17 cellular contexts compared by ENCODE assay signal in genomic region chr3:27796365-27796875, GRCh38.
A peak's percentile ranks its signal among the peaks of the same experiment; 100 is the strongest.
DNase-seq lines count a peak whose midpoint lies in the region; ATAC-seq, FAIRE-seq and TF ChIP-seq lines count a peak whose summit lies in the region.
"Had no signal": no experiment of that assay in that cellular context is flagged by ENCODE, and none has a peak within 500 bp of the region (broad histone marks: within the 10 kb centered on the region; RNA-seq: fewer than 3 reads in every experiment).

No MANE protein-coding gene starts in this region.

- no peak overlapping the region for H3K23ac ChIP-seq in IMR-90 (ENCODE audit: low read depth, low read length)

- no peak overlapping the region for H2AK5ac ChIP-seq in IMR-90 (ENCODE audit: low read depth, low read length)

- H3K18ac ChIP-seq in IMR-90 (ENCODE audit: low read depth, low read length), result no peak overlapping the region

- H2AK9ac ChIP-seq in IMR-90 (replicated peaks; ENCODE audit: low read depth, low read length, poor library complexity), result no peak overlapping the region

- no peaks in the 10 kb centered on the region for H3K9me1 ChIP-seq in IMR-90 (ENCODE audit: insufficient read depth, low read length)

- H3K4me3 ChIP-seq in HepG2 (replicated peaks in 1 of 3; ENCODE audit: insufficient read depth in 1 of 3, low read depth in 2 of 3, low read length in 3 of 3) (no peak overlapping the region), right lobe of liver (no peak overlapping the region), IMR-90 (ENCODE audit: insufficient read depth, low read depth, low read length) (no peak overlapping the region), GM12878 (no peak overlapping the region), esophagus muscularis mucosa (no peak overlapping the region), upper lobe of left lung (no peak overlapping the region)
- H3K4me3 ChIP-seq: A549, HAP-1 had no signal

- BruUV-seq in HepG2 (replicated peaks; lab: Mats Ljungman, UMichigan) (no TSS peak), IMR-90 (replicated peaks; lab: Mats Ljungman, UMichigan) (no TSS peak), GM12878 (replicated peaks; lab: Mats Ljungman, UMichigan) (no TSS peak)

- H2BK20ac ChIP-seq in IMR-90 (ENCODE audit: low read depth, low read length), result no peak overlapping the region

- H3K56ac ChIP-seq in IMR-90 (ENCODE audit: extremely low read depth, insufficient read depth, low read length), result no peak overlapping the region

- no peak overlapping the region for H4K8ac ChIP-seq in IMR-90 (ENCODE audit: low read depth in 2 of 2, low read length in 2 of 2)

- no peak overlapping the region for H3K14ac ChIP-seq in IMR-90 (replicated peaks; ENCODE audit: low read depth, low read length)

- no peak overlapping the region for H2BK15ac ChIP-seq in IMR-90 (ENCODE audit: low read depth, low read length)

- TF ChIP-seq EP300 in HepG2 (IDR thresholded peaks at IDR 0.05; ENCODE audit: low read depth in 2 of 2, low read length in 2 of 2), result no peak
- TF ChIP-seq EP300 in HepG2 (CRISPR knock-in tag; IDR thresholded peaks at IDR 0.05; ENCODE audit: borderline replicate concordance), result no peak
- no peak for TF ChIP-seq EP300 in GM12878 (IDR thresholded peaks at IDR 0.05; ENCODE audit: borderline replicate concordance in 1 of 2, control insufficient read depth in 1 of 2, low read depth in 2 of 2, low read length in 2 of 2)
- no peak for TF ChIP-seq EP300 in esophagus muscularis mucosa (IDR thresholded peaks at IDR 0.05)
- no peak for TF ChIP-seq EP300 in upper lobe of left lung (IDR thresholded peaks at IDR 0.05)

- no peak overlapping the region for H2BK120ac ChIP-seq in IMR-90 (ENCODE audit: low read depth, low read length)

- no peak overlapping the region for H3K4me2 ChIP-seq in HepG2 (ENCODE audit: low read depth, low read length)
- no peak overlapping the region for H3K4me2 ChIP-seq in IMR-90 (ENCODE audit: low read depth, low read length)
- H3K4me2 ChIP-seq in GM12878 (ENCODE audit: control insufficient read depth, insufficient read depth), result no peak overlapping the region
- H3K4me2 ChIP-seq: A549, KMS-11 had no signal

- WGBS in HepG2 (ENCODE audit: low lambda C conversion rate), result 0% methylated on average over 4 of the region's 4 CpGs
- 56% methylated on average over 4 of the region's 4 CpGs for WGBS in right lobe of liver (ENCODE audit: insufficient coverage, low coverage, low lambda C conversion rate, missing lambda C conversion rate)
- WGBS in IMR-90 (ENCODE audit: extremely low coverage in 2 of 2, insufficient read length in 1 of 2), 2 experiments, result no CpG with 5 or more reads among the region's 4 CpGs
- 9% methylated on average over 4 of the region's 4 CpGs for WGBS in GM12878 (ENCODE audit: insufficient coverage, insufficient replicate concordance, low lambda C conversion rate, missing lambda C conversion rate)
- WGBS in esophagus muscularis mucosa, result 90% methylated on average over 4 of the region's 4 CpGs
- 87 to 89% methylated on average over 4 of the region's 4 CpGs for WGBS in upper lobe of left lung, 2 donors

- no peak overlapping the region for H4K91ac ChIP-seq in IMR-90 (ENCODE audit: insufficient read depth, low read depth, low read length)

- H3K36me3 ChIP-seq in HepG2 (replicated peaks in 1 of 2; ENCODE audit: control insufficient read depth in 1 of 2, insufficient read depth in 2 of 2, low read length in 2 of 2) (no peaks in the 10 kb centered on the region), right lobe of liver (no peaks in the 10 kb centered on the region), IMR-90 (ENCODE audit: control insufficient read depth, insufficient read depth, low read length) (no peaks in the 10 kb centered on the region), GM12878 (ENCODE audit: control insufficient read depth in 2 of 2, insufficient read depth in 2 of 2, low read length in 1 of 2) (no peaks in the 10 kb centered on the region), esophagus muscularis mucosa (no peaks in the 10 kb centered on the region), upper lobe of left lung (no peaks in the 10 kb centered on the region)
- H3K36me3 ChIP-seq: HAP-1 had no signal

- POLR2A ChIA-PET in HepG2 (lab: Yijun Ruan, JAX) (no interaction called here), IMR-90 (lab: Charles Lee; ENCODE audit: unreplicated experiment) (no interaction called here), GM12878 (lab: Charles Lee) (no interaction called here)

- H3K9me3 ChIP-seq in HepG2 (ENCODE audit: low read length) (no peaks in the 10 kb centered on the region), right lobe of liver (no peaks in the 10 kb centered on the region), IMR-90 (ENCODE audit: control insufficient read depth, insufficient read depth, low read length) (no peaks in the 10 kb centered on the region), GM12878 (replicated peaks; ENCODE audit: control insufficient read depth, insufficient read depth, low read length) (no peaks in the 10 kb centered on the region), esophagus muscularis mucosa (no peaks in the 10 kb centered on the region), upper lobe of left lung (no peaks in the 10 kb centered on the region)
- H3K9me3 ChIP-seq: A549, HAP-1 had no signal

- H2BK5ac ChIP-seq in IMR-90 (ENCODE audit: low read depth, low read length, poor library complexity, severe bottlenecking), result no peak overlapping the region

- no peak overlapping the region for H2AFZ ChIP-seq in HepG2 (ENCODE audit: low read length)
- H2AFZ ChIP-seq in IMR-90 (replicated peaks; ENCODE audit: low read length, poor library complexity), result no peak overlapping the region
- no peak overlapping the region for H2AFZ ChIP-seq in GM12878 (ENCODE audit: control insufficient read depth, low read depth, low read length)

- H3K27ac ChIP-seq in HepG2 (ENCODE audit: extremely low read length, insufficient read depth, low read length) (no peak overlapping the region), right lobe of liver (no peak overlapping the region), IMR-90 (ENCODE audit: insufficient read depth, low read length) (no peak overlapping the region), GM12878 (ENCODE audit: control insufficient read depth, insufficient read depth) (no peak overlapping the region), esophagus muscularis mucosa (replicated peaks in 1 of 4) (no peak overlapping the region), upper lobe of left lung (no peak overlapping the region)
- H3K27ac ChIP-seq: A549, KMS-11 had no signal

- no peak for TF ChIP-seq POLR2A in HepG2 (IDR thresholded peaks at IDR 0.05; ENCODE audit: insufficient read depth in 1 of 2, low read depth in 2 of 2, low read length in 2 of 2)
- TF ChIP-seq POLR2A in right lobe of liver (IDR thresholded peaks at IDR 0.05), result no peak
- no peak for TF ChIP-seq POLR2A in IMR-90 (IDR thresholded peaks at IDR 0.05; ENCODE audit: low read depth, low read length)
- no peak for TF ChIP-seq POLR2A in GM12878 (IDR thresholded peaks at IDR 0.05; ENCODE audit: low read depth, low read length)
- no peak for TF ChIP-seq POLR2A in esophagus muscularis mucosa (IDR thresholded peaks at IDR 0.05; ENCODE audit: low read depth)
- TF ChIP-seq POLR2A in upper lobe of left lung (IDR thresholded peaks at IDR 0.05), result no peak

- H3K4me1 ChIP-seq in HepG2 (ENCODE audit: insufficient read depth, low read length) (no peaks in the 10 kb centered on the region), right lobe of liver (no peaks in the 10 kb centered on the region), IMR-90 (ENCODE audit: control insufficient read depth, insufficient read depth, low read length) (no peaks in the 10 kb centered on the region), GM12878 (ENCODE audit: control insufficient read depth, insufficient read depth, low read length) (no peaks in the 10 kb centered on the region), esophagus muscularis mucosa (no peaks in the 10 kb centered on the region), upper lobe of left lung (no peaks in the 10 kb centered on the region)
- H3K4me1 ChIP-seq: A549, HAP-1 had no signal

- H3K79me1 ChIP-seq in IMR-90 (ENCODE audit: low read depth in 1 of 2, low read length in 2 of 2), result no peaks in the 10 kb centered on the region

- ATAC-seq in HepG2 (no peak), right lobe of liver (no peak), IMR-90 (ENCODE audit: low read depth) (no peak), GM12878 (0 out of 3 replicates have a peak, but pooled peaks have one; percentile 21), GM18498 (IDR thresholded peaks at IDR 0.05; ENCODE audit: unreplicated experiment) (no peak), upper lobe of left lung (ENCODE audit: low FRiP score in 2 of 2) (no peak)
- ATAC-seq: A549; CD8-positive, alpha-beta T cell had no signal

- H4K5ac ChIP-seq in IMR-90 (ENCODE audit: low read depth, low read length), result no peak overlapping the region

- H3K4ac ChIP-seq in IMR-90 (ENCODE audit: low read depth, low read length), result no peak overlapping the region

- no peak for DNase-seq in HepG2 (ENCODE audit: low spot score)
- no peak for DNase-seq in right lobe of liver
- DNase-seq in IMR-90, result no peak
- no peak for DNase-seq in GM12878 (ENCODE audit: low read depth, low spot score)
- DNase-seq in esophagus muscularis mucosa (ENCODE audit: extremely low spot score), result peak; percentile 57
- no peak for DNase-seq in NCI-H82 (lab: John Stamatoyannopoulos, UW)
- no peak for DNase-seq in upper lobe of left lung
- DNase-seq: CD8-positive, alpha-beta T cell; COR-L47; GF-D8; GOT3 had no signal

- FAIRE-seq in HepG2 (lab: Jason Lieb, UNC), result no peak
- FAIRE-seq in GM12878 (lab: Jason Lieb, UNC), result no peak
- FAIRE-seq: A549, D721Med, GM18507 had no signal

- H3K27me3 ChIP-seq in HepG2 (ENCODE audit: control insufficient read depth in 1 of 2, insufficient read depth in 2 of 2, low read length in 2 of 2) (peaks cover 0 to 3% of the 10 kb centered on the region in 2 experiments; a peak in 1 of 5 replicates), right lobe of liver (no peaks in the 10 kb centered on the region), IMR-90 (ENCODE audit: control insufficient read depth, insufficient read depth, low read length) (no peaks in the 10 kb centered on the region), GM12878 (replicated peaks in 1 of 2; ENCODE audit: control insufficient read depth in 2 of 2, insufficient read depth in 2 of 2, low read length in 1 of 2) (no peaks in the 10 kb centered on the region), esophagus muscularis mucosa (no peaks in the 10 kb centered on the region), upper lobe of left lung (no peaks in the 10 kb centered on the region)

- CTCF ChIA-PET in HepG2 (lab: Yijun Ruan, JAX; ENCODE audit: low intra/inter-chr PET ratio, low total read pairs) (no interaction called here), IMR-90 (lab: Yijun Ruan, JAX) (no interaction called here), GM12878 (lab: Yijun Ruan, JAX) (interaction anchor here (1.3 kb wide), 1 partner anchor 7 kb away, joined by 3 read pairs; no protein-coding TSS in a partner anchor)

- in situ Hi-C loops in HepG2 (cut with HindIII; ENCODE audit: extremely low pct_ligation_motif_present, low pct_unique_long_range_greater_than_20kb) (no loop called here), IMR-90 (cut with MboI; ENCODE audit: low sequenced_read_pairs) (no loop called here), GM12878 (cut with MboI) (no loop called here)

- intact Hi-C loops in HepG2 (cut with micrococcal nuclease; ENCODE audit: unreplicated experiment) (no loop called here), right lobe of liver (cut with DNase I) (no loop called here), IMR-90 (cut with micrococcal nuclease) (no loop called here), GM12878 (cut with micrococcal nuclease; ENCODE audit: unreplicated experiment) (no loop called here), esophagus muscularis mucosa (cut with DNase I) (no loop called here)

- H4K20me1 ChIP-seq in HepG2 (ENCODE audit: insufficient read depth, low read length), result no peaks in the 10 kb centered on the region
- no peaks in the 10 kb centered on the region for H4K20me1 ChIP-seq in IMR-90 (ENCODE audit: insufficient read depth, low read length)
- no peaks in the 10 kb centered on the region for H4K20me1 ChIP-seq in GM12878 (ENCODE audit: control insufficient read depth, insufficient read depth)

- TF ChIP-seq RAD21 in HepG2 (CRISPR knock-in tag; IDR thresholded peaks at IDR 0.05) (no peak), IMR-90 (IDR thresholded peaks at IDR 0.05; ENCODE audit: low read length) (no peak), GM12878 (IDR thresholded peaks at IDR 0.05; ENCODE audit: insufficient read depth, low read depth, low read length) (no peak)

- H3K79me2 ChIP-seq in HepG2 (ENCODE audit: insufficient read depth, low read length) (no peaks in the 10 kb centered on the region), GM12878 (ENCODE audit: control insufficient read depth, insufficient read depth, low read length) (no peaks in the 10 kb centered on the region)

- TF ChIP-seq CTCF in HepG2 (CRISPR knock-in tag; IDR thresholded peaks at IDR 0.05) (no peak), right lobe of liver (IDR thresholded peaks at IDR 0.05) (no peak), IMR-90 (conservative IDR thresholded peaks at IDR 0.05; ENCODE audit: low read depth, low read length) (no peak), GM12878 (IDR thresholded peaks at IDR 0.05 in 2 of 3, conservative IDR thresholded peaks at IDR 0.05 in 1 of 3; ENCODE audit: control insufficient read depth in 2 of 3, extremely low read depth in 1 of 3, insufficient read depth in 1 of 3, low read depth in 3 of 3, low read length in 3 of 3) (no peak), esophagus muscularis mucosa (IDR thresholded peaks at IDR 0.05) (no peak), upper lobe of left lung (IDR thresholded peaks at IDR 0.05) (no peak)

- dilution Hi-C loops in IMR-90 (cut with HindIII; ENCODE audit: low sequenced_read_pairs, unreplicated experiment), result no loop called here

- SMC1A ChIA-PET in GM12878 (lab: Charles Lee; ENCODE audit: uncharacterized antibody, unreplicated experiment), result no interaction called here

- RAD21 ChIA-PET in GM12878 (lab: Charles Lee; ENCODE audit: unreplicated experiment), result no interaction called here

- H3K9ac ChIP-seq in HepG2 (ENCODE audit: insufficient read depth, low read depth, low read length) (no peak overlapping the region), IMR-90 (ENCODE audit: low read depth, low read length) (no peak overlapping the region), GM12878 (ENCODE audit: control insufficient read depth, insufficient read depth, low read length) (no peak overlapping the region)
- H3K9ac ChIP-seq: KMS-11 had no signal

Comparison
In these comparisons a context has a peak if more than half of its experiments do, and no peak if none do; other contexts are left out.
1. Of the 75 proteins assayed by ChIP-seq in both HepG2 and GM12878: peak only in HepG2: CEBPB; only in GM12878: none; in both: none; in neither: 73; mixed calls (peak in some experiments, not most) for 1.